ENCODE assay signal across 8 cellular contexts in genomic region chr1:19430121-19431068, GRCh38. TPM values are rescaled to one million over a fixed set of nuclear protein-coding genes. Genes with fewer than 3 reads are reported as not detected.
DNase-seq lines count a peak whose midpoint lies in the region; ATAC-seq lines count a peak whose summit lies in the region.

No MANE protein-coding gene starts in this region.

- H3K4me2 ChIP-seq in neuronal stem cell (ENCODE audit: insufficient read depth, low read length, poor library complexity, severe bottlenecking): no peak overlapping the region

- whole genome bisulfite sequencing in neuronal stem cell (ENCODE audit: extremely low coverage in 2 of 2, insufficient read length in 2 of 2, insufficient replicate concordance in 1 of 2), 2 donors: no CpG with 5 or more reads among the region's 16 CpGs

- H3K27me3 ChIP-seq in neuronal stem cell (ENCODE audit: control insufficient read depth in 3 of 3, insufficient read depth in 3 of 3, low read depth in 1 of 3, low read length in 3 of 3) (no peaks in the 10 kb centered on the region), MG63 (no peaks in the 10 kb centered on the region)

- H2BK12ac ChIP-seq in neuronal stem cell (ENCODE audit: low read length): no peak overlapping the region

- no peak overlapping the region for H2AK5ac ChIP-seq in neuronal stem cell (ENCODE audit: low read depth, low read length)

- no peak overlapping the region for H3K9ac ChIP-seq in neuronal stem cell (ENCODE audit: low read depth, low read length, poor library complexity)

- no peak overlapping the region for H4K91ac ChIP-seq in neuronal stem cell (ENCODE audit: low read depth, low read length, poor library complexity)

- no peak overlapping the region for H3K14ac ChIP-seq in neuronal stem cell (ENCODE audit: low read length)

- H3K79me1 ChIP-seq in neuronal stem cell (ENCODE audit: low read depth, low read length): peaks cover 10% of the 10 kb centered on the region

- H4K8ac ChIP-seq in neuronal stem cell (ENCODE audit: low read depth, low read length): no peak overlapping the region

- H3K27ac ChIP-seq in epithelial cell of prostate: peak overlapping the region; percentile 16
- H3K27ac ChIP-seq in neuronal stem cell (replicated peaks; ENCODE audit: low read length): no peak overlapping the region

- H3K36me3 ChIP-seq in neuronal stem cell (replicated peaks in 1 of 2; ENCODE audit: control insufficient read depth in 2 of 2, insufficient read depth in 2 of 2, low read length in 2 of 2): peaks cover 0 to 8% of the 10 kb centered on the region in 2 donors
- H3K36me3 ChIP-seq in MG63: peaks cover 7% of the 10 kb centered on the region

- peaks cover 7 to 37% of the 10 kb centered on the region in 2 donors for H3K4me1 ChIP-seq in neuronal stem cell (ENCODE audit: control insufficient read depth in 2 of 2, insufficient read depth in 1 of 2, low read depth in 1 of 2, low read length in 2 of 2)

- DNase-seq in COLO829 (ENCODE audit: low spot score) (peak; percentile 89), NCI-H2196 treated with DMSO at 0.1 percent for 48 hours (lab: John Stamatoyannopoulos, UW; ENCODE audit: unreplicated experiment) (peak; percentile 46), epithelial cell of prostate (ENCODE audit: low read depth, low spot score) (no peak), neuronal stem cell (ENCODE audit: low spot score) (no peak), NCI-H1436 treated with DMSO at 0.1 percent for 48 hours (lab: John Stamatoyannopoulos, UW) (no peak), NCI-H2227 treated with DMSO at 0.1 percent for 48 hours (lab: John Stamatoyannopoulos, UW) (no peak), MG63 (no peak)

- H2BK120ac ChIP-seq in neuronal stem cell (ENCODE audit: low read depth, low read length): no peak overlapping the region

- ATAC-seq in GM18909 (IDR thresholded peaks at IDR 0.05; ENCODE audit: poor library complexity, unreplicated experiment): no peak

- no peak overlapping the region for H3K4ac ChIP-seq in neuronal stem cell (ENCODE audit: low read length)

- H2AFZ ChIP-seq in neuronal stem cell (ENCODE audit: low read length): no peak overlapping the region

- H2BK15ac ChIP-seq in neuronal stem cell (ENCODE audit: low read length): no peak overlapping the region

- no peak overlapping the region for H2BK5ac ChIP-seq in neuronal stem cell (ENCODE audit: low read length)

- H3K9me3 ChIP-seq in neuronal stem cell (replicated peaks in 1 of 2; ENCODE audit: control insufficient read depth in 2 of 2, insufficient read depth in 1 of 2, low read depth in 1 of 2, low read length in 2 of 2) (no peaks in the 10 kb centered on the region), MG63 (no peaks in the 10 kb centered on the region)

- no peak overlapping the region for H3K23ac ChIP-seq in neuronal stem cell (ENCODE audit: low read depth, low read length, poor library complexity)

- H3K4me3 ChIP-seq in neuronal stem cell (ENCODE audit: low read length in 2 of 2) (no peak overlapping the region), MG63 (no peak overlapping the region)

- peak overlapping the region; percentile 63 for H3K18ac ChIP-seq in neuronal stem cell (ENCODE audit: low read length)

RNA-seq across cellular contexts. Expression of gene CAPZB, which starts 54.9 kb away (rescaled TPM):
- polyA plus RNA-seq in neuronal stem cell (2013, experiment 1 of 2): 295 TPM
- 299 TPM for polyA plus RNA-seq in neuronal stem cell (2013, experiment 2 of 2)
- total RNA-seq in MG63 (2014; rRNA removed; shearing (Covaris generic); ENCODE audit: low replicate concordance): 316 and 357 TPM in 2 replicates

Comparison
In these comparisons a context has a peak if more than half of its experiments do, and no peak if none do; other contexts are left out.
1. DNase-seq: peak in COLO829 (single experiment) and NCI-H2196 treated with DMSO at 0.1 percent for 48 hours (single experiment); none in epithelial cell of prostate (single experiment), neuronal stem cell (single experiment), NCI-H1436 treated with DMSO at 0.1 percent for 48 hours (single experiment), NCI-H2227 treated with DMSO at 0.1 percent for 48 hours (single experiment) and MG63 (single experiment).